14 cellular contexts compared by ENCODE assay signal in genomic region chr20:32462900-32463641, GRCh38.
DNase-seq lines count a peak whose midpoint lies in the region; ATAC-seq and TF ChIP-seq lines count a peak whose summit lies in the region.
"Had no signal": no experiment of that assay in that cellular context is flagged by ENCODE, and none has a peak within 500 bp of the region (broad histone marks: within the 10 kb centered on the region; RNA-seq: fewer than 3 reads in every experiment).

No MANE protein-coding gene starts in this region.

- TF ChIP-seq CTCF in heart left ventricle (IDR thresholded peaks at IDR 0.05), result no peak
- TF ChIP-seq CTCF in right atrium auricular region (IDR thresholded peaks at IDR 0.05), result no peak

- no peak overlapping the region for H3K9ac ChIP-seq in rectal smooth muscle tissue (ENCODE audit: low read length)

- 67 to 78% (median 73%) methylated on average over 12 to 15 of the region's 15 CpGs for WGBS in heart left ventricle, 4 donors

- DNase-seq in heart left ventricle, result peak in 1 of 5 donors; percentile 49
- no peak for DNase-seq in right atrium auricular region (ENCODE audit: low spot score)
- peak; percentile 77 to 85 for DNase-seq in left colon
- no peak for DNase-seq in RKO (ENCODE audit: low spot score)
- no peak for DNase-seq in OCI-M1 (lab: John Stamatoyannopoulos, UW)
- DNase-seq: activated CD4-positive, alpha-beta T cell treated with anti-CD3 and anti-CD28 coated beads, Interleukin-2, amount 10 ng/mL, durations not matched to agents 7 days and 5 days; NCI-H1436 treated with DMSO at 0.1 percent for 48 hours; NCI-H345; T1000 had no signal

- H3K36me3 ChIP-seq in heart left ventricle, result peaks cover 0 to 4% (median 0%) of the 10 kb centered on the region in 9 donors
- H3K36me3 ChIP-seq in right atrium auricular region, result no peaks in the 10 kb centered on the region
- H3K36me3 ChIP-seq in rectal smooth muscle tissue (ENCODE audit: control insufficient read depth, insufficient read depth, low read length), result no peaks in the 10 kb centered on the region
- H3K36me3 ChIP-seq: thoracic aorta had no signal

- no peak for TF ChIP-seq POLR2A in heart left ventricle (IDR thresholded peaks at IDR 0.05)

- intact Hi-C loops in heart left ventricle (cut with DNase I), result no loop called here
- intact Hi-C loops in left colon (cut with DNase I, micrococcal nuclease), result no loop called here

- peaks cover 3 to 53% (median 28%) of the 10 kb centered on the region in 12 donors for H3K4me1 ChIP-seq in heart left ventricle
- H3K4me1 ChIP-seq in right atrium auricular region, result peaks cover 0 to 51% of the 10 kb centered on the region in 2 donors
- H3K4me1 ChIP-seq in rectal smooth muscle tissue (ENCODE audit: control insufficient read depth, insufficient read depth, low read length), result peaks cover 50% of the 10 kb centered on the region

- H3K27ac ChIP-seq in heart left ventricle (peak overlapping the region in 1 of 12 donors; percentile 82), right atrium auricular region (no peak overlapping the region), rectal smooth muscle tissue (ENCODE audit: low read depth, low read length) (peak overlapping the region; percentile 90)
- H3K27ac ChIP-seq: thoracic aorta had no signal

- no peaks in the 10 kb centered on the region for H3K27me3 ChIP-seq in heart left ventricle
- no peaks in the 10 kb centered on the region for H3K27me3 ChIP-seq in right atrium auricular region
- no peaks in the 10 kb centered on the region for H3K27me3 ChIP-seq in rectal smooth muscle tissue (ENCODE audit: control insufficient read depth, insufficient read depth, low read length)

- no peak overlapping the region for H3K4me3 ChIP-seq in heart left ventricle
- H3K4me3 ChIP-seq in right atrium auricular region, result no peak overlapping the region
- peak overlapping the region; percentile 29 for H3K4me3 ChIP-seq in rectal smooth muscle tissue (ENCODE audit: low read length)
- H3K4me3 ChIP-seq: thoracic aorta had no signal

- no peaks in the 10 kb centered on the region for H3K9me3 ChIP-seq in heart left ventricle
- H3K9me3 ChIP-seq in right atrium auricular region, result no peaks in the 10 kb centered on the region
- H3K9me3 ChIP-seq: thoracic aorta had no signal

- ATAC-seq in heart left ventricle, result peak in 3 of 4 donors; percentile 26 to 47 (median 43)
- peak; percentile 59 for ATAC-seq in left colon
- no peak for ATAC-seq in HG02610 (IDR thresholded peaks at IDR 0.05; ENCODE audit: unreplicated experiment)
- ATAC-seq in HG03025 (IDR thresholded peaks at IDR 0.05; ENCODE audit: low FRiP score, unreplicated experiment), result no peak
- ATAC-seq: activated naive CD4-positive, alpha-beta T cell treated with anti-CD3 and anti-CD28 coated beads, Interleukin-2, amount 50 U/mL, for 72 hours had no signal

Comparison
In these comparisons a context has a peak if more than half of its experiments do, and no peak if none do; other contexts are left out.
1. ATAC-seq: peak in heart left ventricle (3 of 4) and left colon (single experiment); none in HG02610 (single experiment) and HG03025 (single experiment).
2. DNase-seq: peak in left colon (2 of 2); none in right atrium auricular region (single experiment), RKO (single experiment) and OCI-M1 (single experiment).